In genomic region chr17:57579245-57579644, GRCh38 we compare ENCODE assay signal across 20 cellular contexts.
"Had no signal": no experiment of that assay in that cellular context is flagged by ENCODE, and none has a peak within 500 bp of the region (broad histone marks: within the 10 kb centered on the region; RNA-seq: fewer than 3 reads in every experiment).

No MANE protein-coding gene starts in this region.

- H3K9me3 ChIP-seq: left lung, prostate gland, stomach, suprapubic skin, tibial nerve had no signal

- H3K4me3 Mint-ChIP-seq: activated B cell treated with CpG ODN at 0.5 μM for 24 hours; activated CD4-positive, alpha-beta T cell treated with anti-CD3 and anti-CD28 coated beads for 36 hours; activated naive CD8-positive, alpha-beta T cell treated with anti-CD3 and anti-CD28 coated beads for 36 hours; activated T-cell treated with anti-CD3 and anti-CD28 coated beads, Interleukin-2, amount 50 U/mL, for 4 hours; immature natural killer cell; natural killer cell treated with Interleukin-12 subunit alpha and Interleukin-12 subunit beta and Interleukin-15 and Interleukin-18, amount 100 ng/mL, for 72 hours had no signal

- DNase-seq: activated B cell treated with CpG ODN at 0.5 μM for 24 hours; activated CD4-positive, alpha-beta T cell treated with anti-CD3 and anti-CD28 coated beads for 36 hours; activated CD4-positive, alpha-beta T cell treated with anti-CD3 and anti-CD28 coated beads, Interleukin-2, amount 50 U/mL, for 4 hours; activated CD8-positive, alpha-beta memory T cell treated with anti-CD3 and anti-CD28 coated beads, Interleukin-2, amount 50 U/mL, for 48 hours; activated naive CD4-positive, alpha-beta T cell treated with Interleukin-2 at 50 U/mL for 16 hours; activated naive CD8-positive, alpha-beta T cell treated with anti-CD3 and anti-CD28 coated beads for 36 hours; activated T-cell treated with anti-CD3 and anti-CD28 coated beads, Interleukin-2, amount 50 U/mL, for 4 hours; erythroblast; immature natural killer cell; kidney glomerular epithelial cell; left lung; stimulated activated CD4-positive, alpha-beta T cell treated with anti-CD3 and anti-CD28 coated beads, Interleukin-1b, Interleukin-23, amount 100 ng/mL, for 48 hours; stomach; T1000 had no signal

- H3K27ac Mint-ChIP-seq: activated B cell treated with CpG ODN at 0.5 μM for 24 hours; activated CD4-positive, alpha-beta T cell treated with anti-CD3 and anti-CD28 coated beads for 36 hours; activated naive CD8-positive, alpha-beta T cell treated with anti-CD3 and anti-CD28 coated beads for 36 hours; natural killer cell treated with Interleukin-12 subunit alpha and Interleukin-12 subunit beta and Interleukin-15 and Interleukin-18, amount 100 ng/mL, for 72 hours had no signal

- H3K4me1 ChIP-seq: prostate gland had no signal

- ATAC-seq: activated CD4-positive, alpha-beta T cell treated with anti-CD3 and anti-CD28 coated beads for 36 hours; activated T-cell treated with anti-CD3 and anti-CD28 coated beads, Interleukin-2, amount 50 U/mL, for 4 hours; natural killer cell treated with Interleukin-12 subunit alpha and Interleukin-12 subunit beta and Interleukin-15 and Interleukin-18, amount 100 ng/mL, for 72 hours had no signal

- H3K27ac ChIP-seq: left lung, prostate gland, skin epidermis, suprapubic skin had no signal

- H3K36me3 ChIP-seq: left lung, prostate gland, stomach, suprapubic skin, tibial nerve had no signal

- H3K36me3 Mint-ChIP-seq: natural killer cell treated with Interleukin-12 subunit alpha and Interleukin-12 subunit beta and Interleukin-15 and Interleukin-18, amount 100 ng/mL, for 72 hours had no signal

- H3K9me3 Mint-ChIP-seq: activated B cell treated with CpG ODN at 0.5 μM for 24 hours; activated naive CD8-positive, alpha-beta T cell treated with anti-CD3 and anti-CD28 coated beads for 36 hours; activated T-cell treated with anti-CD3 and anti-CD28 coated beads, Interleukin-2, amount 50 U/mL, for 4 hours; immature natural killer cell; natural killer cell treated with Interleukin-12 subunit alpha and Interleukin-12 subunit beta and Interleukin-15 and Interleukin-18, amount 100 ng/mL, for 72 hours had no signal

- H3K4me3 ChIP-seq: left lung, lung, prostate gland, skin epidermis, stomach, suprapubic skin, tibial nerve had no signal

- H3K27me3 ChIP-seq: left lung, stomach, suprapubic skin had no signal

- H3K27me3 Mint-ChIP-seq: activated B cell treated with CpG ODN at 0.5 μM for 24 hours; activated CD4-positive, alpha-beta T cell treated with anti-CD3 and anti-CD28 coated beads for 36 hours; activated naive CD8-positive, alpha-beta T cell treated with anti-CD3 and anti-CD28 coated beads for 36 hours; natural killer cell treated with Interleukin-12 subunit alpha and Interleukin-12 subunit beta and Interleukin-15 and Interleukin-18, amount 100 ng/mL, for 72 hours had no signal
